20 cellular contexts compared by ENCODE assay signal in the genomic region with DNA sequence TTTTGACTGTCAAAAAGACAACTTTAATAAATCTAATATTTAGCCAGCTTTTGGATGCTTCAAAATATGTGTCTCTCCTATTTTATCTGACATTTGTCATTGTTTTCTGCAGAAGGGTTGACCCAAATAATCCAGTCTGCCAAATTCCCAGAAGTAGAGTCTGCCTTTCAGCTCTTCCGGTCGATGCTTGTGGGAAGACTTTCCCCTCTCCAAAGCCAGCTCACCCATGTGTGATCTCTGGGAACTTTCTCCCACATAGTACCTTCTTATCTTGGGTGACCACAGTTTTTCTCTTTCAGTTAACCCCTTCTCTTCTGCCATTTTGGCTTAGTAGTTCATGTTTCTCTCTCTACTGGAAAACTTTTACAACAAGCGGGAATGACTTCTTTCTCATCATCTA.
"Had no signal": no experiment of that assay in that cellular context is flagged by ENCODE, and none has a peak within 500 bp of the region (broad histone marks: within the 10 kb centered on the region; RNA-seq: fewer than 3 reads in every experiment).

No MANE protein-coding gene starts in this region.

- H3K27ac ChIP-seq: ascending aorta, cardiac muscle cell, dorsolateral prefrontal cortex, gastroesophageal sphincter, tibial artery had no signal

- H3K36me3 ChIP-seq: ascending aorta, cardiac muscle cell, gastroesophageal sphincter, heart left ventricle, tibial artery had no signal

- H3K4me3 ChIP-seq: ascending aorta, cardiac muscle cell, dorsolateral prefrontal cortex, gastroesophageal sphincter, heart left ventricle, tibial artery had no signal

- ATAC-seq: activated CD8-positive, alpha-beta T cell treated with anti-CD3 and anti-CD28 coated beads for 36 hours; activated naive CD8-positive, alpha-beta T cell treated with anti-CD3 and anti-CD28 coated beads, Interleukin-2, amount 50 U/mL, for 24 hours; gastroesophageal sphincter; left lobe of liver had no signal

- H3K9me3 ChIP-seq: gastroesophageal sphincter had no signal

- DNase-seq: activated CD4-positive, alpha-beta T cell treated with anti-CD3 and anti-CD28 coated beads, Interleukin-2, amount 10 ng/mL, durations not matched to agents 24 days and 14 days; activated CD8-positive, alpha-beta T cell treated with anti-CD3 and anti-CD28 coated beads for 36 hours; activated naive CD4-positive, alpha-beta T cell treated with anti-CD3 and anti-CD28 coated beads for 36 hours; activated naive CD8-positive, alpha-beta T cell treated with anti-CD3 and anti-CD28 coated beads, Interleukin-2, amount 50 U/mL, for 24 hours; activated T-cell treated with anti-CD3 and anti-CD28 coated beads, Interleukin-2, amount 50 U/mL, for 1 hour; dorsolateral prefrontal cortex; heart left ventricle; kidney; occipital lobe; retina; stimulated activated CD4-positive, alpha-beta T cell treated with anti-CD3 and anti-CD28 coated beads, Interleukin-12 subunit alpha, Interleukin-12 subunit beta, amount 100 ng/mL, for 4 hours; stimulated activated CD4-positive, alpha-beta T cell treated with anti-CD3 and anti-CD28 coated beads, Interleukin-1b, Interleukin-23, amount 100 ng/mL, for 48 hours; stimulated activated CD8-positive, alpha-beta memory T cell treated with anti-CD3 and anti-CD28 coated beads, Interleukin-4, amount 100 ng/mL, for 48 hours; stimulated activated naive CD4-positive, alpha-beta T cell treated with Interleukin-2 at 50 U/mL for 16 hours; T1000; tibial artery had no signal

- H3K4me1 ChIP-seq: ascending aorta, gastroesophageal sphincter, tibial artery had no signal

- H3K27me3 ChIP-seq: ascending aorta, cardiac muscle cell, gastroesophageal sphincter, tibial artery had no signal
